In genomic region chr16:19926449-19927390, GRCh38 we compare ENCODE assay signal across 1 cellular context.
TF ChIP-seq lines count a peak whose summit lies in the region.

No MANE protein-coding gene starts in this region.

TF ChIP-seq in HepG2, 621 proteins besides CTCF, POLR2A, EP300 and RAD21 (continued from another document and continues in another):
- TF ChIP-seq, protein P1, sequence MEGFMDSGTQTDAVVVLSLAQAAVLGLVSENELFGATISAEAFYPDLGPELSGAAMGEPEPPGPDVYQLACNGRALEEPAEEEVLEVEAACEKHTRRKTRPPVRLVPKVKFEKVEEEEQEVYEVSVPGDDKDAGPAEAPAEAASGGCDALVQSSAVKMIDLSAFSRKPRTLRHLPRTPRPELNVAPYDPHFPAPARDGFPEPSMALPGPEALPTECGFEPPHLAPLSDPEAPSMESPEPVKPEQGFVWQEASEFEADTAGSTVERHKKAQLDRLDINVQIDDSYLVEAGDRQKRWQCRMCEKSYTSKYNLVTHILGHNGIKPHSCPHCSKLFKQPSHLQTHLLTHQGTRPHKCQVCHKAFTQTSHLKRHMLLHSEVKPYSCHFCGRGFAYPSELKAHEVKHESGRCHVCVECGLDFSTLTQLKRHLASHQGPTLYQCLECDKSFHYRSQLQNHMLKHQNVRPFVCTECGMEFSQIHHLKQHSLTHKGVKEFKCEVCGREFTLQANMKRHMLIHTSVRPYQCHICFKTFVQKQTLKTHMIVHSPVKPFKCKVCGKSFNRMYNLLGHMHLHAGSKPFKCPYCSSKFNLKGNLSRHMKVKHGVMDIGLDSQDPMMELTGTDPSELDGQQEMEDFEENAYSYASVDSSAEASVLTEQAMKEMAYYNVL (CRISPR knock-in tag; IDR thresholded peaks at IDR 0.05; ENCODE audit: borderline replicate concordance) = 0 out of 2 replicates have a peak, but pooled peaks have one; percentile 11
- TF ChIP-seq MED8 (CRISPR knock-in tag; IDR thresholded peaks at IDR 0.05; ENCODE audit: insufficient replicate concordance) = no peak
- TF ChIP-seq ZNF605 (CRISPR knock-in tag; IDR thresholded peaks at IDR 0.05) = no peak
- peak; percentile 50; the same call in 1 of the 2 replicates for TF ChIP-seq THAP11 (CRISPR knock-in tag; IDR thresholded peaks at IDR 0.05)
- no peak for TF ChIP-seq ZBTB8A (CRISPR knock-in tag; IDR thresholded peaks at IDR 0.05; ENCODE audit: borderline replicate concordance, low read depth)
- TF ChIP-seq, protein P2, sequence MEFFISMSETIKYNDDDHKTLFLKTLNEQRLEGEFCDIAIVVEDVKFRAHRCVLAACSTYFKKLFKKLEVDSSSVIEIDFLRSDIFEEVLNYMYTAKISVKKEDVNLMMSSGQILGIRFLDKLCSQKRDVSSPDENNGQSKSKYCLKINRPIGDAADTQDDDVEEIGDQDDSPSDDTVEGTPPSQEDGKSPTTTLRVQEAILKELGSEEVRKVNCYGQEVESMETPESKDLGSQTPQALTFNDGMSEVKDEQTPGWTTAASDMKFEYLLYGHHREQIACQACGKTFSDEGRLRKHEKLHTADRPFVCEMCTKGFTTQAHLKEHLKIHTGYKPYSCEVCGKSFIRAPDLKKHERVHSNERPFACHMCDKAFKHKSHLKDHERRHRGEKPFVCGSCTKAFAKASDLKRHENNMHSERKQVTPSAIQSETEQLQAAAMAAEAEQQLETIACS (CRISPR knock-in tag; IDR thresholded peaks at IDR 0.05) = no peak
- TF ChIP-seq ZBTB7A (CRISPR knock-in tag; IDR thresholded peaks at IDR 0.05) = no peak
- TF ChIP-seq, protein P3, sequence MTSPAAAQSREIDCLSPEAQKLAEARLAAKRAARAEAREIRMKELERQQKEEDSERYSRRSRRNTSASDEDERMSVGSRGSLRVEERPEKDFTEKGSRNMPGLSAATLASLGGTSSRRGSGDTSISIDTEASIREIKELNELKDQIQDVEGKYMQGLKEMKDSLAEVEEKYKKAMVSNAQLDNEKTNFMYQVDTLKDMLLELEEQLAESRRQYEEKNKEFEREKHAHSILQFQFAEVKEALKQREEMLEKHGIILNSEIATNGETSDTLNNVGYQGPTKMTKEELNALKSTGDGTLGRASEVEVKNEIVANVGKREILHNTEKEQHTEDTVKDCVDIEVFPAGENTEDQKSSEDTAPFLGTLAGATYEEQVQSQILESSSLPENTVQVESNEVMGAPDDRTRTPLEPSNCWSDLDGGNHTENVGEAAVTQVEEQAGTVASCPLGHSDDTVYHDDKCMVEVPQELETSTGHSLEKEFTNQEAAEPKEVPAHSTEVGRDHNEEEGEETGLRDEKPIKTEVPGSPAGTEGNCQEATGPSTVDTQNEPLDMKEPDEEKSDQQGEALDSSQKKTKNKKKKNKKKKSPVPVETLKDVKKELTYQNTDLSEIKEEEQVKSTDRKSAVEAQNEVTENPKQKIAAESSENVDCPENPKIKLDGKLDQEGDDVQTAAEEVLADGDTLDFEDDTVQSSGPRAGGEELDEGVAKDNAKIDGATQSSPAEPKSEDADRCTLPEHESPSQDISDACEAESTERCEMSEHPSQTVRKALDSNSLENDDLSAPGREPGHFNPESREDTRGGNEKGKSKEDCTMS (CRISPR knock-in tag; conservative IDR thresholded peaks at IDR 0.05) = no peak
- TF ChIP-seq SRSF1 (optimal IDR thresholded peaks at IDR 0.05; ENCODE audit: low read depth, low read length) = no peak
- TF ChIP-seq NR2F2 (IDR thresholded peaks at IDR 0.05; ENCODE audit: borderline replicate concordance, low read depth) = no peak
- TF ChIP-seq RCOR2 (CRISPR knock-in tag; IDR thresholded peaks at IDR 0.05) = peak; percentile 44; the same call in 1 of the 2 replicates
- TF ChIP-seq AKAP8 (CRISPR knock-in tag; IDR thresholded peaks at IDR 0.05) = no peak
- TF ChIP-seq ZSCAN20 (CRISPR knock-in tag; IDR thresholded peaks at IDR 0.05; ENCODE audit: borderline replicate concordance) = no peak
- TF ChIP-seq ZBTB33 (CRISPR knock-in tag; IDR thresholded peaks at IDR 0.05) = no peak
- TF ChIP-seq, protein P4, sequence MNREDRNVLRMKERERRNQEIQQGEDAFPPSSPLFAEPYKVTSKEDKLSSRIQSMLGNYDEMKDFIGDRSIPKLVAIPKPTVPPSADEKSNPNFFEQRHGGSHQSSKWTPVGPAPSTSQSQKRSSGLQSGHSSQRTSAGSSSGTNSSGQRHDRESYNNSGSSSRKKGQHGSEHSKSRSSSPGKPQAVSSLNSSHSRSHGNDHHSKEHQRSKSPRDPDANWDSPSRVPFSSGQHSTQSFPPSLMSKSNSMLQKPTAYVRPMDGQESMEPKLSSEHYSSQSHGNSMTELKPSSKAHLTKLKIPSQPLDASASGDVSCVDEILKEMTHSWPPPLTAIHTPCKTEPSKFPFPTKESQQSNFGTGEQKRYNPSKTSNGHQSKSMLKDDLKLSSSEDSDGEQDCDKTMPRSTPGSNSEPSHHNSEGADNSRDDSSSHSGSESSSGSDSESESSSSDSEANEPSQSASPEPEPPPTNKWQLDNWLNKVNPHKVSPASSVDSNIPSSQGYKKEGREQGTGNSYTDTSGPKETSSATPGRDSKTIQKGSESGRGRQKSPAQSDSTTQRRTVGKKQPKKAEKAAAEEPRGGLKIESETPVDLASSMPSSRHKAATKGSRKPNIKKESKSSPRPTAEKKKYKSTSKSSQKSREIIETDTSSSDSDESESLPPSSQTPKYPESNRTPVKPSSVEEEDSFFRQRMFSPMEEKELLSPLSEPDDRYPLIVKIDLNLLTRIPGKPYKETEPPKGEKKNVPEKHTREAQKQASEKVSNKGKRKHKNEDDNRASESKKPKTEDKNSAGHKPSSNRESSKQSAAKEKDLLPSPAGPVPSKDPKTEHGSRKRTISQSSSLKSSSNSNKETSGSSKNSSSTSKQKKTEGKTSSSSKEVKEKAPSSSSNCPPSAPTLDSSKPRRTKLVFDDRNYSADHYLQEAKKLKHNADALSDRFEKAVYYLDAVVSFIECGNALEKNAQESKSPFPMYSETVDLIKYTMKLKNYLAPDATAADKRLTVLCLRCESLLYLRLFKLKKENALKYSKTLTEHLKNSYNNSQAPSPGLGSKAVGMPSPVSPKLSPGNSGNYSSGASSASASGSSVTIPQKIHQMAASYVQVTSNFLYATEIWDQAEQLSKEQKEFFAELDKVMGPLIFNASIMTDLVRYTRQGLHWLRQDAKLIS (CRISPR knock-in tag; IDR thresholded peaks at IDR 0.05) = no peak
- TF ChIP-seq MTF2 (CRISPR knock-in tag; IDR thresholded peaks at IDR 0.05; ENCODE audit: borderline replicate concordance) = no peak
- TF ChIP-seq, protein P5, sequence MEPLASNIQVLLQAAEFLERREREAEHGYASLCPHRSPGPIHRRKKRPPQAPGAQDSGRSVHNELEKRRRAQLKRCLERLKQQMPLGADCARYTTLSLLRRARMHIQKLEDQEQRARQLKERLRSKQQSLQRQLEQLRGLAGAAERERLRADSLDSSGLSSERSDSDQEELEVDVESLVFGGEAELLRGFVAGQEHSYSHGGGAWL (CRISPR knock-in tag; IDR thresholded peaks at IDR 0.05) = no peak
- no peak; the same call in 1 of the 2 replicates for TF ChIP-seq TFAP4 (IDR thresholded peaks at IDR 0.05; ENCODE audit: borderline replicate concordance, low read depth)
- TF ChIP-seq ADNP (CRISPR knock-in tag; IDR thresholded peaks at IDR 0.05) = no peak
- TF ChIP-seq, protein P6, sequence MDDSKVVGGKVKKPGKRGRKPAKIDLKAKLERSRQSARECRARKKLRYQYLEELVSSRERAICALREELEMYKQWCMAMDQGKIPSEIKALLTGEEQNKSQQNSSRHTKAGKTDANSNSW (CRISPR knock-in tag; IDR thresholded peaks at IDR 0.05; ENCODE audit: borderline replicate concordance) = no peak
- TF ChIP-seq ZNF264 (CRISPR knock-in tag; IDR thresholded peaks at IDR 0.05) = peak; percentile 84; the same call in 1 of the 2 replicates
- no peak for TF ChIP-seq ARHGAP35 (CRISPR knock-in tag; IDR thresholded peaks at IDR 0.05; ENCODE audit: borderline replicate concordance)
- peak; percentile 98 for TF ChIP-seq MAFG (CRISPR knock-in tag; IDR thresholded peaks at IDR 0.05)
- TF ChIP-seq TEAD2 (CRISPR knock-in tag; IDR thresholded peaks at IDR 0.05) = no peak
- peak; percentile 77; the same call in 1 of the 2 replicates for TF ChIP-seq CBX5 (CRISPR knock-in tag; IDR thresholded peaks at IDR 0.05; ENCODE audit: borderline replicate concordance)
- TF ChIP-seq, protein P7, sequence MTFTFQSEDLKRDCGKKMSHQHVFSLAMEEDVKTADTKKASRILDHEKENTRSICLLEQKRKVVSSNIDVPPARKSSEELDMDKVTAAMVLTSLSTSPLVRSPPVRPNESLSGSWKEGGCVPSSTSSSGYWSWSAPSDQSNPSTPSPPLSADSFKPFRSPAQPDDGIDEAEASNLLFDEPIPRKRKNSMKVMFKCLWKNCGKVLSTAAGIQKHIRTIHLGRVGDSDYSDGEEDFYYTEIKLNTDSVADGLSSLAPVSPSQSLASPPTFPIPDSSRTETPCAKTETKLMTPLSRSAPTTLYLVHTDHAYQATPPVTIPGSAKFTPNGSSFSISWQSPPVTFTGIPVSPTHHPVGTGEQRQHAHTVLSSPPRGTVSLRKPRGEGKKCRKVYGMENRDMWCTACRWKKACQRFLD (CRISPR knock-in tag; IDR thresholded peaks at IDR 0.05; ENCODE audit: borderline replicate concordance) = no peak
- TF ChIP-seq, protein P8, sequence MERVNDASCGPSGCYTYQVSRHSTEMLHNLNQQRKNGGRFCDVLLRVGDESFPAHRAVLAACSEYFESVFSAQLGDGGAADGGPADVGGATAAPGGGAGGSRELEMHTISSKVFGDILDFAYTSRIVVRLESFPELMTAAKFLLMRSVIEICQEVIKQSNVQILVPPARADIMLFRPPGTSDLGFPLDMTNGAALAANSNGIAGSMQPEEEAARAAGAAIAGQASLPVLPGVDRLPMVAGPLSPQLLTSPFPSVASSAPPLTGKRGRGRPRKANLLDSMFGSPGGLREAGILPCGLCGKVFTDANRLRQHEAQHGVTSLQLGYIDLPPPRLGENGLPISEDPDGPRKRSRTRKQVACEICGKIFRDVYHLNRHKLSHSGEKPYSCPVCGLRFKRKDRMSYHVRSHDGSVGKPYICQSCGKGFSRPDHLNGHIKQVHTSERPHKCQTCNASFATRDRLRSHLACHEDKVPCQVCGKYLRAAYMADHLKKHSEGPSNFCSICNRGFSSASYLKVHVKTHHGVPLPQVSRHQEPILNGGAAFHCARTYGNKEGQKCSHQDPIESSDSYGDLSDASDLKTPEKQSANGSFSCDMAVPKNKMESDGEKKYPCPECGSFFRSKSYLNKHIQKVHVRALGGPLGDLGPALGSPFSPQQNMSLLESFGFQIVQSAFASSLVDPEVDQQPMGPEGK (CRISPR knock-in tag; IDR thresholded peaks at IDR 0.05) = peak; percentile 56
- no peak for TF ChIP-seq STAT6 (CRISPR knock-in tag; IDR thresholded peaks at IDR 0.05; ENCODE audit: borderline replicate concordance)
- no peak for TF ChIP-seq SMAD1 (CRISPR knock-in tag; IDR thresholded peaks at IDR 0.05; ENCODE audit: borderline replicate concordance, low read depth)
- no peak for TF ChIP-seq MEIS1 (CRISPR knock-in tag; IDR thresholded peaks at IDR 0.05; ENCODE audit: borderline replicate concordance)
- TF ChIP-seq HOXA5 (CRISPR knock-in tag; IDR thresholded peaks at IDR 0.05) = no peak
- 0 out of 2 replicates have a peak, but pooled peaks have one; percentile 40 for TF ChIP-seq ZNF816 (CRISPR knock-in tag; IDR thresholded peaks at IDR 0.05; ENCODE audit: borderline replicate concordance)
- no peak for TF ChIP-seq THYN1 (CRISPR knock-in tag; IDR thresholded peaks at IDR 0.05; ENCODE audit: borderline replicate concordance, low read depth)
- TF ChIP-seq ZNF20 (CRISPR knock-in tag; IDR thresholded peaks at IDR 0.05) = no peak
- TF ChIP-seq TEF (CRISPR knock-in tag; IDR thresholded peaks at IDR 0.05) = 0 out of 2 replicates have a peak, but pooled peaks have one; percentile 19
- TF ChIP-seq, protein P9, sequence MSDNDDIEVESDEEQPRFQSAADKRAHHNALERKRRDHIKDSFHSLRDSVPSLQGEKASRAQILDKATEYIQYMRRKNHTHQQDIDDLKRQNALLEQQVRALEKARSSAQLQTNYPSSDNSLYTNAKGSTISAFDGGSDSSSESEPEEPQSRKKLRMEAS (IDR thresholded peaks at IDR 0.05) = peak; percentile 38; the same call in 1 of the 2 replicates
